8 cellular contexts compared by ENCODE assay signal in the genomic region with DNA sequence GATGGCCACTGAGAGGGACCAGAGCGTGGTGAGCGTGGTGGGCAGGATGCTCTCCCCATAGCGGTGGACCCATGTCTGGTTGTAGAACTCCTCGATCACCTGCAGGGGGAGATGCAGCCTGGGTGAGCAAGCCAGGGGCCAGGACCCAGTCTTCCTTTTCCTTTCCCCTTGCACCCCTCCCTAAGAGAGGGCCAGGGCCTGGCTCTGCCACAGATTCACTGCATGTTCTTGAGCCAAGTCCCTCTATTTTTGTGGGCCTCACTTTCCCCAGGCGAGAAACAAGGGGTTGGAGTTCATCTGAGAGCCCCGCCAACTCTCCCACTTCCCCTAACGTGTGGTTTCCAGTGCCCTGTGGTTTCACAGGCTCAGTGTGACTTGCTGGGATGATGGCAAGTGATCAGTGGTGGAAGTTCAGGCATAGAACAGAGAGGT. TPM values are rescaled to one million over a fixed set of nuclear protein-coding genes. Genes with fewer than 3 reads are reported as not detected.
DNase-seq lines count a peak whose midpoint lies in the region; ATAC-seq lines count a peak whose summit lies in the region.

No MANE protein-coding gene starts in this region.

- H3K36me3 ChIP-seq in naive thymus-derived CD4-positive, alpha-beta T cell (ENCODE audit: control insufficient read depth in 2 of 3, insufficient read depth in 3 of 3, low read length in 3 of 3): peaks cover 27 to 47% (median 28%) of the 10 kb centered on the region in 3 experiments

- peak; percentile 55 for DNase-seq in stimulated activated CD4-positive, alpha-beta T cell treated with anti-CD3 and anti-CD28 coated beads, Interleukin-15, amount 100 ng/mL, for 24 hours
- no peak for DNase-seq in stimulated activated CD4-positive, alpha-beta T cell treated with anti-CD3 and anti-CD28 coated beads, Interleukin-12 subunit alpha, Interleukin-12 subunit beta, amount 100 ng/mL, for 4 hours
- DNase-seq in NCI-H1105 (lab: John Stamatoyannopoulos, UW) (peak; percentile 8), epidermal melanocyte (ENCODE audit: insufficient read length, low spot score) (peak; percentile 44), DMS153 (lab: John Stamatoyannopoulos, UW) (no peak)
- peak; percentile 71 for DNase-seq in activated CD4-positive, alpha-beta T cell treated with anti-CD3 and anti-CD28 coated beads, Interleukin-2, amount 10 ng/mL, durations not matched to agents 7 days and 5 days
- DNase-seq in naive thymus-derived CD4-positive, alpha-beta T cell: peak; percentile 36 to 70 (median 58)

- intact Hi-C loops in naive thymus-derived CD4-positive, alpha-beta T cell (cut with micrococcal nuclease): loop anchor here in 1 of 2 donors (1.0 kb wide), 3 partner anchors 8 to 142 kb away; no protein-coding TSS in a partner anchor

- POLR2A ChIA-PET in activated CD4-positive, alpha-beta T cell treated with anti-CD3 and anti-CD28 coated beads, Interleukin-2, amount 10 ng/mL, durations not matched to agents 7 days and 5 days (lab: Charles Lee): no interaction called here
- POLR2A ChIA-PET in naive thymus-derived CD4-positive, alpha-beta T cell (lab: Charles Lee): interaction anchor here (1.4 to 2.4 kb wide), 5 partner anchors 8 to 142 kb away, joined by 8 to 25 read pairs (median 18); no protein-coding TSS in a partner anchor

- CTCF ChIA-PET in activated CD4-positive, alpha-beta T cell treated with anti-CD3 and anti-CD28 coated beads, Interleukin-2, amount 10 ng/mL, durations not matched to agents 7 days and 5 days (lab: Charles Lee): interaction anchor here (0.9 to 2.2 kb wide), 5 partner anchors 14 to 142 kb away, joined by 3 to 11 read pairs (median 5); no protein-coding TSS in a partner anchor
- CTCF ChIA-PET in naive thymus-derived CD4-positive, alpha-beta T cell (lab: Charles Lee): interaction anchor here (0.6 to 2.0 kb wide), 6 partner anchors 8 to 142 kb away, joined by 3 to 12 read pairs (median 4); no protein-coding TSS in a partner anchor

- no peaks in the 10 kb centered on the region for H3K9me3 Mint-ChIP-seq in activated CD4-positive, alpha-beta T cell treated with anti-CD3 and anti-CD28 coated beads, Interleukin-2, amount 10 ng/mL, durations not matched to agents 7 days and 5 days
- peaks cover 0 to 4% (median 0%) of the 10 kb centered on the region in 11 donors for H3K9me3 Mint-ChIP-seq in naive thymus-derived CD4-positive, alpha-beta T cell

- peak; percentile 60 for ATAC-seq in naive thymus-derived CD4-positive, alpha-beta T cell
- ATAC-seq in GM21825 (IDR thresholded peaks at IDR 0.05; ENCODE audit: unreplicated experiment): no peak

- H3K27ac Mint-ChIP-seq in activated CD4-positive, alpha-beta T cell treated with anti-CD3 and anti-CD28 coated beads, Interleukin-2, amount 10 ng/mL, durations not matched to agents 7 days and 5 days: peak overlapping the region; percentile 99
- peak overlapping the region; percentile 87 to 98 (median 93) for H3K27ac Mint-ChIP-seq in naive thymus-derived CD4-positive, alpha-beta T cell

- H3K27me3 Mint-ChIP-seq in activated CD4-positive, alpha-beta T cell treated with anti-CD3 and anti-CD28 coated beads, Interleukin-2, amount 10 ng/mL, durations not matched to agents 7 days and 5 days: no peaks in the 10 kb centered on the region
- no peaks in the 10 kb centered on the region for H3K27me3 Mint-ChIP-seq in naive thymus-derived CD4-positive, alpha-beta T cell

- no peaks in the 10 kb centered on the region for H3K9me3 ChIP-seq in naive thymus-derived CD4-positive, alpha-beta T cell (ENCODE audit: control insufficient read depth in 2 of 3, low read length in 3 of 3)

- H3K27ac ChIP-seq in naive thymus-derived CD4-positive, alpha-beta T cell (ENCODE audit: low read depth, low read length): peak overlapping the region; percentile 81

- peaks cover 91% of the 10 kb centered on the region for H3K4me1 Mint-ChIP-seq in activated CD4-positive, alpha-beta T cell treated with anti-CD3 and anti-CD28 coated beads, Interleukin-2, amount 10 ng/mL, durations not matched to agents 7 days and 5 days
- peaks cover 43 to 81% (median 72%) of the 10 kb centered on the region in 7 donors for H3K4me1 Mint-ChIP-seq in naive thymus-derived CD4-positive, alpha-beta T cell

- no peaks in the 10 kb centered on the region for H3K27me3 ChIP-seq in naive thymus-derived CD4-positive, alpha-beta T cell (ENCODE audit: control insufficient read depth in 2 of 2, insufficient read depth in 2 of 2, low read length in 2 of 2)

- H3K4me3 ChIP-seq in naive thymus-derived CD4-positive, alpha-beta T cell (ENCODE audit: low read length): peak overlapping the region; percentile 41

- peak overlapping the region; percentile 73 for H3K4me3 Mint-ChIP-seq in activated CD4-positive, alpha-beta T cell treated with anti-CD3 and anti-CD28 coated beads, Interleukin-2, amount 10 ng/mL, durations not matched to agents 7 days and 5 days
- peak overlapping the region; percentile 66 to 89 (median 80) for H3K4me3 Mint-ChIP-seq in naive thymus-derived CD4-positive, alpha-beta T cell

- peaks cover 81% of the 10 kb centered on the region for H3K36me3 Mint-ChIP-seq in activated CD4-positive, alpha-beta T cell treated with anti-CD3 and anti-CD28 coated beads, Interleukin-2, amount 10 ng/mL, durations not matched to agents 7 days and 5 days (ENCODE audit: low read depth)
- H3K36me3 Mint-ChIP-seq in naive thymus-derived CD4-positive, alpha-beta T cell: peaks cover 12 to 53% (median 21%) of the 10 kb centered on the region in 5 donors

- H3K4me1 ChIP-seq in naive thymus-derived CD4-positive, alpha-beta T cell (ENCODE audit: control insufficient read depth in 2 of 2, insufficient read depth in 2 of 2, low read length in 2 of 2): peaks cover 60 to 65% of the 10 kb centered on the region in 2 donors

RNA-seq across cellular contexts. Expression of gene SLC2A1, which starts 27.5 kb away (rescaled TPM):
- total RNA-seq in activated CD4-positive, alpha-beta T cell treated with anti-CD3 and anti-CD28 coated beads, Interleukin-2, amount 10 ng/mL, durations not matched to agents 7 days and 5 days: 100 to 1,000 TPM in 1 of 2 experiments, 10 to 100 TPM in 1; 98.0 to 109 TPM
- total RNA-seq in naive thymus-derived CD4-positive, alpha-beta T cell: 100 to 1,000 TPM in 1 of 5 experiments, 10 to 100 TPM in 4; 43.6 to 123 (median 73.1) TPM
- polyA plus RNA-seq in naive thymus-derived CD4-positive, alpha-beta T cell: 10 to 100 TPM; 16.6 to 18.6 TPM

Comparison
In these comparisons a context has a peak if more than half of its experiments do, and no peak if none do; other contexts are left out.
1. DNase-seq: peak in stimulated activated CD4-positive, alpha-beta T cell treated with anti-CD3 and anti-CD28 coated beads, Interleukin-15, amount 100 ng/mL, for 24 hours (single experiment), NCI-H1105 (single experiment), activated CD4-positive, alpha-beta T cell treated with anti-CD3 and anti-CD28 coated beads, Interleukin-2, amount 10 ng/mL, durations not matched to agents 7 days and 5 days (single experiment), epidermal melanocyte (single experiment) and naive thymus-derived CD4-positive, alpha-beta T cell (9 of 9); none in stimulated activated CD4-positive, alpha-beta T cell treated with anti-CD3 and anti-CD28 coated beads, Interleukin-12 subunit alpha, Interleukin-12 subunit beta, amount 100 ng/mL, for 4 hours (single experiment) and DMS153 (single experiment).